11 cellular contexts compared by ENCODE assay signal in genomic region chr9:4143951-4144717, GRCh38.
A peak's percentile ranks its signal among the peaks of the same experiment; 100 is the strongest.
DNase-seq lines count a peak whose midpoint lies in the region; ATAC-seq and TF ChIP-seq lines count a peak whose summit lies in the region.
"Had no signal": no experiment of that assay in that cellular context is flagged by ENCODE, and none has a peak within 500 bp of the region (broad histone marks: within the 10 kb centered on the region; RNA-seq: fewer than 3 reads in every experiment).

No MANE protein-coding gene starts in this region.

- no peaks in the 10 kb centered on the region for H3K27me3 Mint-ChIP-seq in chondrocyte (ENCODE audit: low read depth)

- H3K4me3 Mint-ChIP-seq in chondrocyte (ENCODE audit: unreplicated experiment) = peak overlapping the region; percentile 43
- H3K4me3 Mint-ChIP-seq: T-helper 2 cell treated with Interferon-gamma antibody and Interleukin-4, amounts not matched to agents 5 μg/mL and 100 μg/mL, for 36 hours had no signal

- peak; percentile 49 for DNase-seq in HT1080 (ENCODE audit: low read depth)
- DNase-seq in chondrocyte (ENCODE audit: low spot score) = no peak
- peak; percentile 80 for DNase-seq in left kidney (ENCODE audit: low read depth, low spot score)
- DNase-seq in HUDEP-2 (lab: John Stamatoyannopoulos, UW; ENCODE audit: unreplicated experiment in 76 of 76) = no peak
- DNase-seq in stimulated activated CD4-positive, alpha-beta T cell treated with anti-CD3 and anti-CD28 coated beads, Interleukin-2, amount 100 ng/mL, for 48 hours = no peak
- DNase-seq in NCI-H446 treated with DMSO at 0.1 percent for 48 hours (lab: John Stamatoyannopoulos, UW) = no peak
- DNase-seq: glutamatergic neuron, MV-4-11 had no signal

- H3K36me3 Mint-ChIP-seq in chondrocyte (ENCODE audit: low read depth) = no peaks in the 10 kb centered on the region

- H3K27ac Mint-ChIP-seq in chondrocyte (ENCODE audit: unreplicated experiment) = peak overlapping the region; percentile 78
- H3K27ac Mint-ChIP-seq: T-helper 2 cell treated with Interferon-gamma antibody and Interleukin-4, amounts not matched to agents 5 μg/mL and 100 μg/mL, for 36 hours had no signal

- no peak for TF ChIP-seq CTCF in 22Rv1 (IDR thresholded peaks at IDR 0.05)
- TF ChIP-seq CTCF in chondrocyte (IDR thresholded peaks at IDR 0.05) = no peak

- peak overlapping the region; percentile 95 for H3K27ac ChIP-seq in 22Rv1

- no peaks in the 10 kb centered on the region for H3K9me3 Mint-ChIP-seq in chondrocyte (ENCODE audit: low read depth)
- H3K9me3 Mint-ChIP-seq: T-helper 2 cell treated with Interferon-gamma antibody and Interleukin-4, amounts not matched to agents 5 μg/mL and 100 μg/mL, for 36 hours had no signal

- no peak for ATAC-seq in GM21515 (IDR thresholded peaks at IDR 0.05; ENCODE audit: unreplicated experiment)

- H3K4me1 Mint-ChIP-seq in chondrocyte (ENCODE audit: low read depth) = peaks cover 57% of the 10 kb centered on the region

Comparison
In these comparisons a context has a peak if more than half of its experiments do, and no peak if none do; other contexts are left out.
1. DNase-seq: peak in HT1080 (single experiment) and left kidney (single experiment); none in chondrocyte (single experiment), HUDEP-2 (0 of 76), stimulated activated CD4-positive, alpha-beta T cell treated with anti-CD3 and anti-CD28 coated beads, Interleukin-2, amount 100 ng/mL, for 48 hours (0 of 2) and NCI-H446 treated with DMSO at 0.1 percent for 48 hours (single experiment).